ENCODE assay signal across 19 cellular contexts in the genomic region with DNA sequence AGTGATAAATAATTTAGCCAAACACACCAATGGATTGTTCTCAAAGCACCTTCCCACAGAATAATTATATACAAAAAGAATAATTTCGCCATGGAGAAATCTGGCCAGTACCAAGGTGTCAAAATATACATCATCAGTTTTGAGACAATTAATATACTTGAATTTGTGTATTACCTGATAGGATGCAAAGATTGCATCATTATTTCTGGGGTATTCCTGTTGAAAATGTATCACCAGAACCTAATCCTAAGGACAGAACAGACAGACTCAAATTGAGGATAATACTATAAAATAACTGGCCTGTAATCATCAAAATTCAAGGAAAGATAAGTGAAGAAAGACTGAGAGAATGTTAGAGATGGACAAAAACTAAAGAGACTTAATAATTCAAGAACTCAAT.
"Had no signal": no experiment of that assay in that cellular context is flagged by ENCODE, and none has a peak within 500 bp of the region (broad histone marks: within the 10 kb centered on the region; RNA-seq: fewer than 3 reads in every experiment).

No MANE protein-coding gene starts in this region.

- H3K9ac ChIP-seq: SK-N-SH had no signal

- H3K4me2 ChIP-seq: SK-N-SH had no signal

- DNase-seq: Karpas-422, KG1, MG63, NCI-H1092, NCI-H1436, NCI-H187, NCI-H2029, NCI-H2081 treated with DMSO at 0.1 percent for 48 hours, NCI-H2171, NCI-H226, NCI-H446, NCI-H510A, NCI-H524 treated with DMSO at 0.1 percent for 48 hours, NCI-H69, NCI-H774, SHP77, SK-N-SH, SW 1271 had no signal

- H3K9me3 ChIP-seq: MG63, SK-N-SH had no signal

- H3K27ac ChIP-seq: RWPE1 had no signal

- H3K4me3 ChIP-seq: MG63 had no signal

- H3K36me3 ChIP-seq: MG63 had no signal

- H3K27me3 ChIP-seq: MG63 had no signal
